Comparison of ENCODE assay signal across 1 cellular context in the genomic region with DNA sequence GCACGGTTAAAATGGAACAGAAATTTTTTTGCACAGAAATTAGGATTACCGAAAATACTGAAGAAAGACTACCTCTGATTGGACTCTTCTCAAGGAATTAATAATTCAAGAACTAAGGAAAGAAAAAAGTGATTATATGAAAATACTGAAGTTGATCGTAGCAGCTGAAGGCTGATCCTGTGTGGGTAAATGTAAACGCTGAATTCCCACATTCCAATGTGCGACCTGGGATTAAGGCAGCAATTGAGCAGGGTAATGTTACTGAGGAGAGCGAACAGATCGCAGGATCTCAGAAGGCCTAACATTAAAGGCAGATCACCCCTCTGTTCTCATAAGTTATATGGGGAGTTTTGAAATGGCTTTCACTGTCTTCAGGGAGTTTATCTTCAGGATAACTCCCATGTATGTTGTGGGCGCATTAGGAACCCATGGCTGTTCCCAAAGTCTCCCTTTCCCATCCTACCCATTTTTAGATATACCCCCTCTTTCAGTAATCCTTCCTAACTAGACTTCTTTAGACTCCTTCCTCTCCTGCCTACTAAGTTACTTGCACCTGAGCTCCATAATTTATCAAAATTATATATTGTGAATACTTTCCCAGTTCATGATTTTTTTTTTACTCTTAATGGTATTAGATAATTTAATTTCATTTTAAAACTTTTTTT.
TF ChIP-seq lines count a peak whose summit lies in the region.

No MANE protein-coding gene starts in this region.

TF ChIP-seq in GM23338, 12 proteins besides CTCF, POLR2A, EP300 and RAD21 (continued from another document):
- TF ChIP-seq, protein P1, sequence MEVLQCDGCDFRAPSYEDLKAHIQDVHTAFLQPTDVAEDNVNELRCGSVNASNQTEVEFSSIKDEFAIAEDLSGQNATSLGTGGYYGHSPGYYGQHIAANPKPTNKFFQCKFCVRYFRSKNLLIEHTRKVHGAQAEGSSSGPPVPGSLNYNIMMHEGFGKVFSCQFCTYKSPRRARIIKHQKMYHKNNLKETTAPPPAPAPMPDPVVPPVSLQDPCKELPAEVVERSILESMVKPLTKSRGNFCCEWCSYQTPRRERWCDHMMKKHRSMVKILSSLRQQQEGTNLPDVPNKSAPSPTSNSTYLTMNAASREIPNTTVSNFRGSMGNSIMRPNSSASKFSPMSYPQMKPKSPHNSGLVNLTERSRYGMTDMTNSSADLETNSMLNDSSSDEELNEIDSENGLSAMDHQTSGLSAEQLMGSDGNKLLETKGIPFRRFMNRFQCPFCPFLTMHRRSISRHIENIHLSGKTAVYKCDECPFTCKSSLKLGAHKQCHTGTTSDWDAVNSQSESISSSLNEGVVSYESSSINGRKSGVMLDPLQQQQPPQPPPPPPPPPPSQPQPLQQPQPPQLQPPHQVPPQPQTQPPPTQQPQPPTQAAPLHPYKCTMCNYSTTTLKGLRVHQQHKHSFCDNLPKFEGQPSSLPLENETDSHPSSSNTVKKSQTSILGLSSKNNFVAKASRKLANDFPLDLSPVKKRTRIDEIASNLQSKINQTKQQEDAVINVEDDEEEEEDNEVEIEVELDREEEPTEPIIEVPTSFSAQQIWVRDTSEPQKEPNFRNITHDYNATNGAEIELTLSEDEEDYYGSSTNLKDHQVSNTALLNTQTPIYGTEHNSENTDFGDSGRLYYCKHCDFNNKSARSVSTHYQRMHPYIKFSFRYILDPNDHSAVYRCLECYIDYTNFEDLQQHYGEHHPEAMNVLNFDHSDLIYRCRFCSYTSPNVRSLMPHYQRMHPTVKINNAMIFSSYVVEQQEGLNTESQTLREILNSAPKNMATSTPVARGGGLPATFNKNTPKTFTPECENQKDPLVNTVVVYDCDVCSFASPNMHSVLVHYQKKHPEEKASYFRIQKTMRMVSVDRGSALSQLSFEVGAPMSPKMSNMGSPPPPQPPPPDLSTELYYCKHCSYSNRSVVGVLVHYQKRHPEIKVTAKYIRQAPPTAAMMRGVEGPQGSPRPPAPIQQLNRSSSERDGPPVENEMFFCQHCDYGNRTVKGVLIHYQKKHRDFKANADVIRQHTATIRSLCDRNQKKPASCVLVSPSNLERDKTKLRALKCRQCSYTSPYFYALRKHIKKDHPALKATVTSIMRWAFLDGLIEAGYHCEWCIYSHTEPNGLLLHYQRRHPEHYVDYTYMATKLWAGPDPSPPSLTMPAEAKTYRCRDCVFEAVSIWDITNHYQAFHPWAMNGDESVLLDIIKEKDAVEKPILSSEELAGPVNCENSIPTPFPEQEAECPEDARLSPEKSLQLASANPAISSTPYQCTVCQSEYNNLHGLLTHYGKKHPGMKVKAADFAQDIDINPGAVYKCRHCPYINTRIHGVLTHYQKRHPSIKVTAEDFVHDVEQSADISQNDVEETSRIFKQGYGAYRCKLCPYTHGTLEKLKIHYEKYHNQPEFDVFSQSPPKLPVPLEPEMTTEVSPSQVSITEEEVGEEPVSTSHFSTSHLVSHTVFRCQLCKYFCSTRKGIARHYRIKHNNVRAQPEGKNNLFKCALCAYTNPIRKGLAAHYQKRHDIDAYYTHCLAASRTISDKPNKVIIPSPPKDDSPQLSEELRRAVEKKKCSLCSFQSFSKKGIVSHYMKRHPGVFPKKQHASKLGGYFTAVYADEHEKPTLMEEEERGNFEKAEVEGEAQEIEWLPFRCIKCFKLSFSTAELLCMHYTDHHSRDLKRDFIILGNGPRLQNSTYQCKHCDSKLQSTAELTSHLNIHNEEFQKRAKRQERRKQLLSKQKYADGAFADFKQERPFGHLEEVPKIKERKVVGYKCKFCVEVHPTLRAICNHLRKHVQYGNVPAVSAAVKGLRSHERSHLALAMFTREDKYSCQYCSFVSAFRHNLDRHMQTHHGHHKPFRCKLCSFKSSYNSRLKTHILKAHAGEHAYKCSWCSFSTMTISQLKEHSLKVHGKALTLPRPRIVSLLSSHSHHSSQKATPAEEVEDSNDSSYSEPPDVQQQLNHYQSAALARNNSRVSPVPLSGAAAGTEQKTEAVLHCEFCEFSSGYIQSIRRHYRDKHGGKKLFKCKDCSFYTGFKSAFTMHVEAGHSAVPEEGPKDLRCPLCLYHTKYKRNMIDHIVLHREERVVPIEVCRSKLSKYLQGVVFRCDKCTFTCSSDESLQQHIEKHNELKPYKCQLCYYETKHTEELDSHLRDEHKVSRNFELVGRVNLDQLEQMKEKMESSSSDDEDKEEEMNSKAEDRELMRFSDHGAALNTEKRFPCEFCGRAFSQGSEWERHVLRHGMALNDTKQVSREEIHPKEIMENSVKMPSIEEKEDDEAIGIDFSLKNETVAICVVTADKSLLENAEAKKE (CRISPR knock-in tag; IDR thresholded peaks at IDR 0.05), result no peak
- TF ChIP-seq POLR2AphosphoS5 (IDR thresholded peaks at IDR 0.05; ENCODE audit: low read depth) (no peak), JUNB (IDR thresholded peaks at IDR 0.05; ENCODE audit: unreplicated experiment) (no peak), ZNF114 (CRISPR knock-in tag; IDR thresholded peaks at IDR 0.05) (no peak), EZH2 (IDR thresholded peaks at IDR 0.05; ENCODE audit: low read depth, unreplicated experiment) (no peak), ZNF331 (CRISPR knock-in tag; IDR thresholded peaks at IDR 0.05; ENCODE audit: low read depth) (no peak), STAT1 (IDR thresholded peaks at IDR 0.05; ENCODE audit: unreplicated experiment) (no peak), EZH2phosphoT487 (IDR thresholded peaks at IDR 0.05; ENCODE audit: unreplicated experiment) (no peak)
- TF ChIP-seq, protein P2, sequence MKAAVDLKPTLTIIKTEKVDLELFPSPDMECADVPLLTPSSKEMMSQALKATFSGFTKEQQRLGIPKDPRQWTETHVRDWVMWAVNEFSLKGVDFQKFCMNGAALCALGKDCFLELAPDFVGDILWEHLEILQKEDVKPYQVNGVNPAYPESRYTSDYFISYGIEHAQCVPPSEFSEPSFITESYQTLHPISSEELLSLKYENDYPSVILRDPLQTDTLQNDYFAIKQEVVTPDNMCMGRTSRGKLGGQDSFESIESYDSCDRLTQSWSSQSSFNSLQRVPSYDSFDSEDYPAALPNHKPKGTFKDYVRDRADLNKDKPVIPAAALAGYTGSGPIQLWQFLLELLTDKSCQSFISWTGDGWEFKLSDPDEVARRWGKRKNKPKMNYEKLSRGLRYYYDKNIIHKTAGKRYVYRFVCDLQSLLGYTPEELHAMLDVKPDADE (IDR thresholded peaks at IDR 0.05), result no peak
